In genomic region chr2:30229596-30229995, GRCh38 we compare ENCODE assay signal across 15 cellular contexts. TPM values are rescaled to one million over a fixed set of nuclear protein-coding genes. Genes with fewer than 3 reads are reported as not detected.
DNase-seq lines count a peak whose midpoint lies in the region; ATAC-seq, FAIRE-seq and TF ChIP-seq lines count a peak whose summit lies in the region.
"Had no signal": no experiment of that assay in that cellular context is flagged by ENCODE, and none has a peak within 500 bp of the region (broad histone marks: within the 10 kb centered on the region; RNA-seq: fewer than 3 reads in every experiment).

No MANE protein-coding gene starts in this region.

- H3K36me3 ChIP-seq in astrocyte (ENCODE audit: insufficient read depth, low read length) (no peaks in the 10 kb centered on the region), HepG2 (replicated peaks in 1 of 2; ENCODE audit: control insufficient read depth in 1 of 2, insufficient read depth in 2 of 2, low read length in 2 of 2) (no peaks in the 10 kb centered on the region)
- H3K36me3 ChIP-seq: prostate gland had no signal

- H3K27me3 ChIP-seq in H9 (ENCODE audit: insufficient read depth, low read length) (peaks cover 6% of the 10 kb centered on the region; the same call in 1 of the 2 replicates), astrocyte (ENCODE audit: insufficient read depth, low read length) (no peaks in the 10 kb centered on the region), HepG2 (ENCODE audit: control insufficient read depth in 1 of 2, insufficient read depth in 2 of 2, low read length in 2 of 2) (peaks cover 20 to 83% of the 10 kb centered on the region in 2 experiments)

- peak overlapping the region; percentile 49 for H3K4me3 Mint-ChIP-seq in activated CD4-positive, alpha-beta T cell treated with anti-CD3 and anti-CD28 coated beads for 36 hours
- peak overlapping the region; percentile 4 to 15; a peak in 2 of 5 replicates for H3K4me3 Mint-ChIP-seq in H9
- H3K4me3 Mint-ChIP-seq in astrocyte (ENCODE audit: unreplicated experiment): peak overlapping the region; percentile 66
- peak overlapping the region; percentile 84 for H3K4me3 Mint-ChIP-seq in neural crest cell

- H3K4ac ChIP-seq in H9 (ENCODE audit: low read depth, low read length): no peak overlapping the region

- DNase-seq in activated CD4-positive, alpha-beta T cell treated with anti-CD3 and anti-CD28 coated beads for 36 hours: no peak
- no peak for DNase-seq in activated CD4-positive, alpha-beta T cell treated with anti-CD3 and anti-CD28 coated beads, Interleukin-2, amount 50 U/mL, for 48 hours
- DNase-seq in H9 (no peak), astrocyte (ENCODE audit: low read depth) (no peak), neural crest cell (ENCODE audit: low read depth, low spot score) (no peak), NCI-H1092 treated with DMSO at 0.1 percent for 48 hours (lab: John Stamatoyannopoulos, UW) (no peak), HepG2 (ENCODE audit: low spot score) (no peak)
- DNase-seq: activated CD4-positive, alpha-beta T cell treated with anti-CD3 and anti-CD28 coated beads, Interleukin-2, amount 50 U/mL, for 4 hours; NCI-H1092; stimulated activated CD4-positive, alpha-beta T cell treated with anti-CD3 and anti-CD28 coated beads, Interleukin-12 subunit alpha, Interleukin-12 subunit beta, amount 100 ng/mL, for 4 hours had no signal

- no peak overlapping the region for H3K14ac ChIP-seq in H9 (ENCODE audit: insufficient read depth, low read length)

- H3K4me1 Mint-ChIP-seq in activated CD4-positive, alpha-beta T cell treated with anti-CD3 and anti-CD28 coated beads for 36 hours: peaks cover 65% of the 10 kb centered on the region
- H3K4me1 Mint-ChIP-seq in H9: peaks cover 34 to 36% of the 10 kb centered on the region in 2 experiments
- H3K4me1 Mint-ChIP-seq in astrocyte (ENCODE audit: low read depth, unreplicated experiment): peaks cover 29% of the 10 kb centered on the region
- H3K4me1 Mint-ChIP-seq in neural crest cell: peaks cover 23% of the 10 kb centered on the region

- no peak overlapping the region for H2BK120ac ChIP-seq in H9 (ENCODE audit: low read depth, low read length, poor library complexity, severe bottlenecking)

- BruUV-seq in HepG2 (replicated peaks; lab: Mats Ljungman, UMichigan): no TSS peak

- no peak for TF ChIP-seq RAD21 in HepG2 (CRISPR knock-in tag; IDR thresholded peaks at IDR 0.05)

- WGBS in H9 (ENCODE audit: extremely low coverage, insufficient read length, low lambda C conversion rate): no CpG with 5 or more reads among the region's 3 CpGs
- WGBS in HepG2 (ENCODE audit: low lambda C conversion rate): 52% methylated on average over 3 of the region's 3 CpGs

- no peak overlapping the region for H3K18ac ChIP-seq in H9 (ENCODE audit: insufficient read length, low read depth, low read length)

- TF ChIP-seq EP300 in HepG2 (IDR thresholded peaks at IDR 0.05; ENCODE audit: low read depth in 2 of 2, low read length in 2 of 2): no peak
- TF ChIP-seq EP300 in HepG2 (CRISPR knock-in tag; IDR thresholded peaks at IDR 0.05; ENCODE audit: borderline replicate concordance): no peak

- H2BK5ac ChIP-seq in H9 (ENCODE audit: insufficient read length, low read length): no peak overlapping the region

- no peak for FAIRE-seq in astrocyte (lab: Jason Lieb, UNC)
- no peak for FAIRE-seq in HepG2 (lab: Jason Lieb, UNC)
- FAIRE-seq: colon had no signal

- H3K4me2 ChIP-seq in H9 (ENCODE audit: insufficient read depth, insufficient read length, low read length): no peak overlapping the region
- no peak overlapping the region for H3K4me2 ChIP-seq in astrocyte (ENCODE audit: low read length)
- H3K4me2 ChIP-seq in HepG2 (ENCODE audit: low read depth, low read length): no peak overlapping the region

- H2BK15ac ChIP-seq in H9 (ENCODE audit: low read depth, low read length): no peak overlapping the region

- no peak for TF ChIP-seq POLR2A in HepG2 (IDR thresholded peaks at IDR 0.05; ENCODE audit: insufficient read depth in 1 of 2, low read depth in 2 of 2, low read length in 2 of 2)

- H4K91ac ChIP-seq in H9 (ENCODE audit: insufficient read length, low read depth, low read length): no peak overlapping the region

- no peak overlapping the region for H2BK20ac ChIP-seq in H9 (ENCODE audit: low read depth, low read length, poor library complexity, severe bottlenecking)

- no peaks in the 10 kb centered on the region for H3K9me3 Mint-ChIP-seq in activated CD4-positive, alpha-beta T cell treated with anti-CD3 and anti-CD28 coated beads for 36 hours (ENCODE audit: low read depth)
- H3K9me3 Mint-ChIP-seq in H9 (no peaks in the 10 kb centered on the region), astrocyte (ENCODE audit: unreplicated experiment) (no peaks in the 10 kb centered on the region), neural crest cell (no peaks in the 10 kb centered on the region)

- H3K9ac ChIP-seq in H9 (ENCODE audit: extremely low read depth, insufficient read length, low read length) (no peak overlapping the region), astrocyte (ENCODE audit: low read length) (no peak overlapping the region), HepG2 (ENCODE audit: insufficient read depth, low read depth, low read length) (no peak overlapping the region)

- H2BK12ac ChIP-seq in H9 (ENCODE audit: insufficient read length, low read depth, low read length): no peak overlapping the region

- no peak overlapping the region for H4K8ac ChIP-seq in H9 (replicated peaks; ENCODE audit: insufficient read length, low read depth, low read length)

- in situ Hi-C loops in HepG2 (cut with HindIII; ENCODE audit: extremely low pct_ligation_motif_present, low pct_unique_long_range_greater_than_20kb): no loop called here

- no peaks in the 10 kb centered on the region for H3K9me3 ChIP-seq in H9 (ENCODE audit: control insufficient read depth, low read depth, low read length)
- H3K9me3 ChIP-seq in astrocyte (ENCODE audit: insufficient read depth, low read depth, low read length): no peaks in the 10 kb centered on the region
- no peaks in the 10 kb centered on the region for H3K9me3 ChIP-seq in HepG2 (ENCODE audit: low read length)
- H3K9me3 ChIP-seq: HAP-1, prostate gland had no signal

- no peak overlapping the region for H3K23ac ChIP-seq in H9 (ENCODE audit: insufficient read length, low read depth, low read length)

- peaks cover 20% of the 10 kb centered on the region for H3K23me2 ChIP-seq in H9 (ENCODE audit: insufficient read length, low read depth, low read length, poor library complexity, severe bottlenecking)

- no peaks in the 10 kb centered on the region for H3K79me2 ChIP-seq in H9 (ENCODE audit: insufficient read depth, low read length)
- H3K79me2 ChIP-seq in astrocyte (ENCODE audit: insufficient read depth, low read length): peaks cover 29% of the 10 kb centered on the region
- no peaks in the 10 kb centered on the region for H3K79me2 ChIP-seq in HepG2 (ENCODE audit: insufficient read depth, low read length)

- ATAC-seq in activated CD4-positive, alpha-beta T cell treated with anti-CD3 and anti-CD28 coated beads for 36 hours: no peak
- ATAC-seq in HG03432 (IDR thresholded peaks at IDR 0.05; ENCODE audit: unreplicated experiment) (no peak), HepG2 (no peak)

- H3K27ac Mint-ChIP-seq in activated CD4-positive, alpha-beta T cell treated with anti-CD3 and anti-CD28 coated beads for 36 hours: peak overlapping the region; percentile 6
- no peak overlapping the region for H3K27ac Mint-ChIP-seq in H9
- H3K27ac Mint-ChIP-seq in astrocyte (ENCODE audit: unreplicated experiment): no peak overlapping the region
- H3K27ac Mint-ChIP-seq in neural crest cell (ENCODE audit: unreplicated experiment): no peak overlapping the region

- peaks cover 10% of the 10 kb centered on the region for H3K27me3 Mint-ChIP-seq in activated CD4-positive, alpha-beta T cell treated with anti-CD3 and anti-CD28 coated beads for 36 hours
- peaks cover 49% of the 10 kb centered on the region for H3K27me3 Mint-ChIP-seq in H9 (ENCODE audit: low read depth)
- H3K27me3 Mint-ChIP-seq in astrocyte (ENCODE audit: low read depth, unreplicated experiment): no peaks in the 10 kb centered on the region
- peaks cover 45% of the 10 kb centered on the region for H3K27me3 Mint-ChIP-seq in neural crest cell (ENCODE audit: low read depth)

- H3K36me3 Mint-ChIP-seq in activated CD4-positive, alpha-beta T cell treated with anti-CD3 and anti-CD28 coated beads for 36 hours (ENCODE audit: low read depth): peaks cover 15% of the 10 kb centered on the region
- H3K36me3 Mint-ChIP-seq in H9 (ENCODE audit: insufficient read depth in 1 of 3, low read depth in 3 of 3): peaks cover 0 to 5% (median 2%) of the 10 kb centered on the region in 3 experiments; a peak in 4 of 7 replicates
- H3K36me3 Mint-ChIP-seq in astrocyte (ENCODE audit: low read depth, unreplicated experiment): peaks cover 3% of the 10 kb centered on the region
- H3K36me3 Mint-ChIP-seq in neural crest cell (ENCODE audit: low read depth): no peaks in the 10 kb centered on the region

- H3K4me3 ChIP-seq in astrocyte (ENCODE audit: insufficient read depth, low read depth, low read length) (no peak overlapping the region), HepG2 (replicated peaks in 1 of 3; ENCODE audit: insufficient read depth in 1 of 3, low read depth in 2 of 3, low read length in 3 of 3) (no peak overlapping the region)
- H3K4me3 ChIP-seq: prostate gland had no signal

- POLR2A ChIA-PET in activated CD4-positive, alpha-beta T cell treated with anti-CD3 and anti-CD28 coated beads for 36 hours (lab: Charles Lee): interaction anchor here (0.7 to 4.2 kb wide), 6 partner anchors 15 to 193 kb away, joined by 3 to 43 read pairs (median 4); partner anchors contain the start of gene YPEL5
- POLR2A ChIA-PET in HepG2 (lab: Yijun Ruan, JAX): no interaction called here

- no peak overlapping the region for H3T11ph ChIP-seq in H9 (ENCODE audit: low read length)

- H4K5ac ChIP-seq in H9 (ENCODE audit: insufficient read length, low read depth, low read length): no peak overlapping the region

- intact Hi-C loops in activated CD4-positive, alpha-beta T cell treated with anti-CD3 and anti-CD28 coated beads for 36 hours (cut with DNase I, micrococcal nuclease): loop anchor here (5.0 to 10.0 kb wide), 2 partner anchors 88 to 1095 kb away; no protein-coding TSS in a partner anchor
- intact Hi-C loops in HepG2 (cut with micrococcal nuclease; ENCODE audit: unreplicated experiment): no loop called here

- TF ChIP-seq CTCF in H9 (conservative IDR thresholded peaks at IDR 0.05) (no peak), astrocyte (IDR thresholded peaks at IDR 0.05; ENCODE audit: insufficient read depth, low read depth, low read length) (no peak), neural crest cell (conservative IDR thresholded peaks at IDR 0.05) (no peak), HepG2 (CRISPR knock-in tag; IDR thresholded peaks at IDR 0.05) (no peak)

- H2AK5ac ChIP-seq in H9 (ENCODE audit: insufficient read length, low read length): no peak overlapping the region

- no peaks in the 10 kb centered on the region for H4K20me1 ChIP-seq in H9 (ENCODE audit: control insufficient read depth, insufficient read depth, insufficient read length)
- peaks cover 26% of the 10 kb centered on the region for H4K20me1 ChIP-seq in astrocyte (ENCODE audit: insufficient read depth, low read length)
- no peaks in the 10 kb centered on the region; the same call in 1 of the 2 replicates for H4K20me1 ChIP-seq in HepG2 (ENCODE audit: insufficient read depth, low read length)

- H2AFZ ChIP-seq in H9 (ENCODE audit: low read length) (no peak overlapping the region), astrocyte (ENCODE audit: low read depth, low read length) (no peak overlapping the region), HepG2 (ENCODE audit: low read length) (no peak overlapping the region)

- no peaks in the 10 kb centered on the region for H3K79me1 ChIP-seq in H9 (ENCODE audit: insufficient read depth, low read depth, low read length, poor library complexity, severe bottlenecking)

- H3K27ac ChIP-seq in H9 (ENCODE audit: insufficient read length, low read depth, low read length): no peak overlapping the region
- no peak overlapping the region for H3K27ac ChIP-seq in astrocyte (ENCODE audit: low read depth, low read length)
- H3K27ac ChIP-seq in HepG2 (ENCODE audit: extremely low read length, insufficient read depth, low read length): no peak overlapping the region
- H3K27ac ChIP-seq: RWPE1 had no signal

- CTCF ChIA-PET in activated CD4-positive, alpha-beta T cell treated with anti-CD3 and anti-CD28 coated beads for 36 hours (lab: Charles Lee): interaction anchor here (0.6 to 2.1 kb wide), 9 partner anchors 8 to 717 kb away, joined by 3 to 16 read pairs (median 5); no protein-coding TSS in a partner anchor
- CTCF ChIA-PET in HepG2 (lab: Yijun Ruan, JAX; ENCODE audit: low intra/inter-chr PET ratio, low total read pairs): no interaction called here

- no peak overlapping the region for H3K56ac ChIP-seq in H9 (ENCODE audit: insufficient read length, low read depth, low read length)

- peaks cover 3% of the 10 kb centered on the region; the same call in 1 of the 2 replicates for H3K4me1 ChIP-seq in H9 (ENCODE audit: insufficient read depth, low read length)
- H3K4me1 ChIP-seq in astrocyte (ENCODE audit: insufficient read depth, low read length): peaks cover 48% of the 10 kb centered on the region
- H3K4me1 ChIP-seq in HepG2 (ENCODE audit: insufficient read depth, low read length): no peaks in the 10 kb centered on the region

RNA-seq across cellular contexts. Expression of gene LBH, which starts 1.7 kb away (rescaled TPM):
- total RNA-seq in activated CD4-positive, alpha-beta T cell treated with anti-CD3 and anti-CD28 coated beads for 36 hours: 100 to 1,000 TPM in 1 of 2 experiments, 10 to 100 TPM in 1; 89.6 to 108 TPM
- 51.6 and 53.0 TPM in 2 replicates for total RNA-seq in H9 (2021)
- total RNA-seq in astrocyte: 51.7 and 63.7 TPM in 2 replicates
- total RNA-seq in neural crest cell: 16.1 and 16.7 TPM in 2 replicates
- 0.09 and 0.10 TPM in 2 replicates for total RNA-seq in HepG2 (2016; rRNA removed; fragmentation: Illumina TruSeq; extraction: Trizol)
- not detected in 2 replicates for total RNA-seq in HepG2 (2016; cell fraction: cytosol; rRNA removed; fragmentation: Illumina TruSeq; extraction: Trizol; ENCODE audit: low read depth)
- total RNA-seq in HepG2 (2016; cell fraction: insoluble cytoplasmic fraction; rRNA removed; fragmentation: Illumina TruSeq; extraction: Trizol): 0.15 TPM in 1 of 2 replicates, not detected in the other
- total RNA-seq in HepG2 (2016; cell fraction: membrane; rRNA removed; fragmentation: Illumina TruSeq; extraction: Trizol): 0.06 and 0.10 TPM in 2 replicates
- not detected in 2 replicates for total RNA-seq in HepG2 (2016; cell fraction: nucleus; rRNA removed; fragmentation: Illumina TruSeq; extraction: Trizol)
- polyA plus RNA-seq in HepG2 (2011; rRNA removed): 0.16 and 0.25 TPM in 2 replicates
- 0.12 and 0.28 TPM in 2 replicates for polyA plus RNA-seq in HepG2 (2011; cell fraction: cytosol; rRNA removed)
- polyA plus RNA-seq in HepG2 (2011; cell fraction: nucleus; rRNA removed): 0.05 and 0.16 TPM in 2 replicates
- 0.13 TPM in 1 of 2 replicates, not detected in the other for polyA plus RNA-seq in HepG2 (2012)
- polyA plus RNA-seq in HepG2 (2016; cell fraction: cytosol; fragmentation: Illumina TruSeq; extraction: Trizol; ENCODE audit: low read depth): not detected in 2 replicates
- 0.16 and 0.23 TPM in 2 replicates for polyA plus RNA-seq in HepG2 (2016; cell fraction: insoluble cytoplasmic fraction; fragmentation: Illumina TruSeq; extraction: Trizol; ENCODE audit: low read depth)
- polyA plus RNA-seq in HepG2 (2016; cell fraction: membrane; fragmentation: Illumina TruSeq; extraction: Trizol; ENCODE audit: low read depth): 0.14 TPM in 1 of 2 replicates, not detected in the other
- not detected in 2 replicates for polyA plus RNA-seq in HepG2 (2016; cell fraction: nucleus; fragmentation: Illumina TruSeq; extraction: Trizol; ENCODE audit: insufficient read depth, low read depth)
- polyA minus RNA-seq in HepG2 (2011; rRNA and poly(A)+ RNA removed; ENCODE audit: low replicate concordance): 0.16 and 0.91 TPM in 2 replicates
- polyA minus RNA-seq in HepG2 (2011; cell fraction: cytosol; rRNA and poly(A)+ RNA removed): not detected in 2 replicates
- polyA minus RNA-seq in HepG2 (2011; cell fraction: nucleus; rRNA and poly(A)+ RNA removed): 0.13 TPM in 1 of 2 replicates, not detected in the other

Comparison
In these comparisons a context has a peak if more than half of its experiments do, and no peak if none do; other contexts are left out.
1. H3K4me3 Mint-ChIP-seq: peak in every context shown above with its lines; median percentile 84 in neural crest cell; 66 in astrocyte; 49 in activated CD4-positive, alpha-beta T cell treated with anti-CD3 and anti-CD28 coated beads for 36 hours; 10 in H9.
2. RNA of gene LBH, which starts 1.7 kb away (total RNA-seq): 89.6 to 108 TPM in activated CD4-positive, alpha-beta T cell treated with anti-CD3 and anti-CD28 coated beads for 36 hours, 51.6 to 53.0 TPM in H9, 51.7 to 63.7 TPM in astrocyte and 16.1 to 16.7 TPM in neural crest cell; 0.06 to 0.15 TPM in HepG2; every median in the first group is over 10 times any median in the second.